ENCODE assay signal across 23 cellular contexts in the genomic region with DNA sequence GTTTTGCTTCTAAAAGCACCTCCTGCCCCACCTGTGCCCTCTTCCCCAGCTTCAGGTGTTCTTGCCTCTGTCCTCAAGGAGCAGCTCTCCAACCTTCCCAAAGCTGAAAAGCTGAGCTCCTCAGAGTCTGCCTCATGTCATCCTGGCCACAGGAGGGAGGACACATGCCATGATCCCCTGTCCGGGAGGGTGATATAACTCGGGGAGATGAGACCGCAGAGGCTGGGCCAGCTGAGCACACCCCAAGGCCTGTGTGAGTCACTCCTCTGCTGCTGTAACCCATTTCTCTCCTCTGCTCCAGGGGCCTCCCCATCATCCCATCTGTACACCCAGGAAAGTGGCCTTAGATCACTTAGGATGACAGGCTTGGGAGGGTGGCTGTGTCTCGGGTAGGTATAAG. TPM values are rescaled to one million over a fixed set of nuclear protein-coding genes. Genes with fewer than 3 reads are reported as not detected.
A peak's percentile ranks its signal among the peaks of the same experiment; 100 is the strongest.
DNase-seq lines count a peak whose midpoint lies in the region; ATAC-seq and TF ChIP-seq lines count a peak whose summit lies in the region.
"Had no signal": no experiment of that assay in that cellular context is flagged by ENCODE, and none has a peak within 500 bp of the region (broad histone marks: within the 10 kb centered on the region; RNA-seq: fewer than 3 reads in every experiment).

No MANE protein-coding gene starts in this region.

- H3K9me3 ChIP-seq in mesenchymal stem cell (ENCODE audit: control insufficient read depth, low read length), result no peaks in the 10 kb centered on the region
- H3K9me3 ChIP-seq in right cardiac atrium (ENCODE audit: control insufficient read depth, low read length), result no peaks in the 10 kb centered on the region
- no peaks in the 10 kb centered on the region for H3K9me3 ChIP-seq in right atrium auricular region
- H3K9me3 ChIP-seq in suprapubic skin, result no peaks in the 10 kb centered on the region
- H3K9me3 ChIP-seq: BLaER1, transverse colon had no signal

- H4K91ac ChIP-seq in mesenchymal stem cell (ENCODE audit: low read length), result no peak overlapping the region

- no peak overlapping the region for H3K9ac ChIP-seq in mesenchymal stem cell (ENCODE audit: low read length)
- H3K9ac ChIP-seq: BLaER1 had no signal

- no peak for ATAC-seq in right cardiac atrium
- ATAC-seq: activated T-cell treated with anti-CD3 and anti-CD28 coated beads, Interleukin-2, amount 50 U/mL, for 4 hours; GM23338; naive thymus-derived CD4-positive, alpha-beta T cell; Right ventricle myocardium inferior had no signal

- no peak for TF ChIP-seq POLR2A in suprapubic skin (IDR thresholded peaks at IDR 0.05)

- no peak overlapping the region for H2BK15ac ChIP-seq in mesenchymal stem cell (ENCODE audit: low read depth, poor library complexity, severe bottlenecking)

- H2BK5ac ChIP-seq in mesenchymal stem cell (ENCODE audit: low read depth, low read length, poor library complexity, severe bottlenecking), result no peak overlapping the region

- no peak overlapping the region for H3K4ac ChIP-seq in mesenchymal stem cell (ENCODE audit: low read depth in 1 of 2, low read length in 2 of 2)

- H3K4me1 ChIP-seq in mesenchymal stem cell (ENCODE audit: control insufficient read depth, insufficient read depth, low read depth, low read length) (peaks cover 29% of the 10 kb centered on the region), right cardiac atrium (ENCODE audit: control insufficient read depth, insufficient read depth, low read length) (no peaks in the 10 kb centered on the region), right atrium auricular region (no peaks in the 10 kb centered on the region), suprapubic skin (peaks cover 3% of the 10 kb centered on the region)
- H3K4me1 ChIP-seq: BLaER1, transverse colon had no signal

- no peak for DNase-seq in AG09309 (ENCODE audit: low read depth)
- DNase-seq in HCEC 1CT, result peak; percentile 63
- peak; percentile 80 for DNase-seq in amniotic epithelial cell (ENCODE audit: low read depth)
- DNase-seq in mesenchymal stem cell, result peak; percentile 41
- no peak for DNase-seq in right cardiac atrium
- DNase-seq in stimulated activated CD4-positive, alpha-beta T cell treated with anti-CD3 and anti-CD28 coated beads, Interleukin-4, amount 100 ng/mL, for 1 hour, result no peak
- no peak for DNase-seq in right atrium auricular region (ENCODE audit: low spot score)
- DNase-seq in suprapubic skin (ENCODE audit: low spot score in 2 of 2), result no peak
- DNase-seq: activated CD4-positive, alpha-beta T cell treated with anti-CD3 and anti-CD28 coated beads, Interleukin-2, amount 10 ng/mL, durations not matched to agents 24 days and 14 days; activated T-cell treated with anti-CD3 and anti-CD28 coated beads, Interleukin-2, amount 50 U/mL, for 4 hours; DMS79; Karpas-422; mesendoderm; naive thymus-derived CD4-positive, alpha-beta T cell; occipital lobe; small intestine; stimulated activated CD4-positive, alpha-beta T cell treated with anti-CD3 and anti-CD28 coated beads, Interleukin-1b, Interleukin-23, amount 100 ng/mL, for 48 hours; transverse colon had no signal

- no peak overlapping the region for H2AK5ac ChIP-seq in mesenchymal stem cell (ENCODE audit: low read length, severe bottlenecking)

- H3K27me3 ChIP-seq in mesenchymal stem cell (ENCODE audit: control insufficient read depth in 1 of 2, insufficient read depth in 1 of 2, low read length in 2 of 2) (peaks cover 0 to 4% of the 10 kb centered on the region in 2 experiments), right cardiac atrium (ENCODE audit: control insufficient read depth, insufficient read depth) (no peaks in the 10 kb centered on the region), right atrium auricular region (no peaks in the 10 kb centered on the region), suprapubic skin (no peaks in the 10 kb centered on the region)
- H3K27me3 ChIP-seq: BLaER1, transverse colon had no signal

- no peak overlapping the region for H3K23ac ChIP-seq in mesenchymal stem cell (ENCODE audit: low read length in 2 of 2)

- peaks cover 63% of the 10 kb centered on the region for H3K79me1 ChIP-seq in mesenchymal stem cell (replicated peaks; ENCODE audit: low read length, poor library complexity, severe bottlenecking)

- TF ChIP-seq EP300 in suprapubic skin (IDR thresholded peaks at IDR 0.05), result no peak

- no peak overlapping the region for H3K4me2 ChIP-seq in mesenchymal stem cell (ENCODE audit: low read length, poor library complexity, severe bottlenecking)
- H3K4me2 ChIP-seq: BLaER1, GM23338 had no signal

- no peak overlapping the region for H2BK12ac ChIP-seq in mesenchymal stem cell (ENCODE audit: low read length in 2 of 2)

- no peak overlapping the region for H2BK120ac ChIP-seq in mesenchymal stem cell (ENCODE audit: low read depth, low read length)

- H3K27ac ChIP-seq in mesenchymal stem cell (ENCODE audit: low read length, poor library complexity, severe bottlenecking), result no peak overlapping the region
- H3K27ac ChIP-seq in right cardiac atrium (ENCODE audit: low read length), result no peak overlapping the region
- H3K27ac ChIP-seq in right atrium auricular region, result no peak overlapping the region
- no peak overlapping the region for H3K27ac ChIP-seq in suprapubic skin
- H3K27ac ChIP-seq: BLaER1, HL-60, transverse colon, VCaP had no signal

- peak; percentile 2 for TF ChIP-seq CTCF in AG09309 (IDR thresholded peaks at IDR 0.05; ENCODE audit: control insufficient read depth, insufficient read depth, low read depth, low read length, missing control alignments)
- no peak for TF ChIP-seq CTCF in right atrium auricular region (IDR thresholded peaks at IDR 0.05)
- no peak for TF ChIP-seq CTCF in suprapubic skin (IDR thresholded peaks at IDR 0.05)

- 83% methylated on average over 3 of the region's 4 CpGs for WGBS in mesenchymal stem cell
- 69% methylated on average over 4 of the region's 4 CpGs for WGBS in right cardiac atrium
- WGBS in suprapubic skin, result 51% methylated on average over 4 of the region's 4 CpGs

- no peak overlapping the region for H2AFZ ChIP-seq in mesenchymal stem cell (ENCODE audit: low read depth, low read length)
- H2AFZ ChIP-seq: GM23338 had no signal

- intact Hi-C loops in right cardiac atrium (cut with DNase I), result no loop called here

- no peak overlapping the region for H3K18ac ChIP-seq in mesenchymal stem cell (ENCODE audit: low read depth in 1 of 2, low read length in 2 of 2)

- H4K8ac ChIP-seq in mesenchymal stem cell (ENCODE audit: low read length), result no peak overlapping the region

- H3K36me3 ChIP-seq in mesenchymal stem cell (ENCODE audit: control insufficient read depth in 1 of 2, insufficient read depth in 2 of 2, low read depth in 1 of 2, low read length in 2 of 2) (peaks cover 0 to 29% of the 10 kb centered on the region in 2 experiments), right atrium auricular region (no peaks in the 10 kb centered on the region), suprapubic skin (no peaks in the 10 kb centered on the region)
- H3K36me3 ChIP-seq: BLaER1, transverse colon had no signal

- H3K14ac ChIP-seq in mesenchymal stem cell (ENCODE audit: low read length in 2 of 2), result no peak overlapping the region

- H3K4me3 ChIP-seq in AG09309 (ENCODE audit: control insufficient read depth, low read depth, low read length), result no peak overlapping the region
- H3K4me3 ChIP-seq in mesenchymal stem cell (ENCODE audit: insufficient read depth in 1 of 2, low read depth in 1 of 2, low read length in 2 of 2), result no peak overlapping the region
- H3K4me3 ChIP-seq in right cardiac atrium (ENCODE audit: low read length), result no peak overlapping the region
- H3K4me3 ChIP-seq in right atrium auricular region, result no peak overlapping the region
- H3K4me3 ChIP-seq in suprapubic skin, result no peak overlapping the region
- H3K4me3 ChIP-seq: BLaER1, GM23338, transverse colon had no signal

RNA-seq across cellular contexts. Expression of gene EPHB2, which starts 49.8 kb away (rescaled TPM):
- polyA plus RNA-seq in mesenchymal stem cell (2013, experiment 1 of 2), result 30.7 TPM
- 31.2 TPM for polyA plus RNA-seq in mesenchymal stem cell (2013, experiment 2 of 2)
- total RNA-seq in right cardiac atrium (1 to 10 TPM; 2.0 to 7.7 (median 3.9) TPM), right atrium auricular region (1 to 10 TPM; 1.8 to 2.6 TPM), suprapubic skin (1 to 10 TPM in 3 of 4 donors, under 1 TPM in 1; 0.32 to 4.0 (median 1.7) TPM)
- 1.2 TPM for polyA plus RNA-seq in right cardiac atrium
- total RNA-seq: activated CD4-positive, alpha-beta T cell treated with anti-CD3 and anti-CD28 coated beads, Interleukin-2, amount 10 ng/mL, durations not matched to agents 24 days and 14 days had no signal
- polyA plus RNA-seq: naive thymus-derived CD4-positive, alpha-beta T cell had no signal

Comparison
In these comparisons a context has a peak if more than half of its experiments do, and no peak if none do; other contexts are left out.
1. DNase-seq: peak in HCEC 1CT (single experiment), amniotic epithelial cell (single experiment) and mesenchymal stem cell (single experiment); none in AG09309 (single experiment), right cardiac atrium (0 of 3), stimulated activated CD4-positive, alpha-beta T cell treated with anti-CD3 and anti-CD28 coated beads, Interleukin-4, amount 100 ng/mL, for 1 hour (single experiment), right atrium auricular region (single experiment) and suprapubic skin (0 of 2).